25 cellular contexts compared by ENCODE assay signal in the genomic region with DNA sequence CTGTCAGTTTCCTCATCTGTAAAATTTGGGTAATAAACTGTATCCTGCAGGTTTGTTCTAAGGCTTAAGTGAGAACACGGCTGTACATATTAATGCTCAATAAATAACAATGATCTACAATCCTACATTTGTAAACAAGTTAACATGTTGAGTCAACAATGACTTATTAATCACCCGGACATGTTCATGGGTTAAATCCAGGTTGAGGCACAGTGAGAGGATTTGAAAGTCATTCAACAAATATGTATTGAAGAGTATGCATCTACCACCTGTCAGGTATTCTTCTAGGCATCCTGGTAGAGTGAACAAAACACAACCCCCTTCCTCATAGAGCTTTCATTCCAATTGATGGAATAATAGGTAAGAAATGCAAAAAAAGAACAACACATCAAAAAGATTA.
"Had no signal": no experiment of that assay in that cellular context is flagged by ENCODE, and none has a peak within 500 bp of the region (broad histone marks: within the 10 kb centered on the region; RNA-seq: fewer than 3 reads in every experiment).

No MANE protein-coding gene starts in this region.

- H3K36me3 Mint-ChIP-seq: mesothelial cell of epicardium; naive B cell; naive thymus-derived CD8-positive, alpha-beta T cell had no signal

- H3K4me2 ChIP-seq: hepatocyte had no signal

- H3K4me3 ChIP-seq: coronary artery, dorsolateral prefrontal cortex, esophagus squamous epithelium, gastroesophageal sphincter, heart left ventricle, hepatocyte, left lung, lower lobe of right lung, mucosa of descending colon had no signal

- H3K9me3 Mint-ChIP-seq: naive thymus-derived CD8-positive, alpha-beta T cell had no signal

- FAIRE-seq: colon, endothelial cell of umbilical vein, frontal cortex, islet of Langerhans, keratinocyte had no signal

- ATAC-seq: gastroesophageal sphincter; heart left ventricle; left cardiac atrium; left lung; left ventricle myocardium superior; lower lobe of right lung; mucosa of descending colon; naive thymus-derived CD8-positive, alpha-beta T cell had no signal

- H3K27me3 ChIP-seq: gastroesophageal sphincter, hepatocyte had no signal

- H3K9me3 ChIP-seq: esophagus squamous epithelium, gastroesophageal sphincter, heart left ventricle, left lung, lower lobe of right lung, mucosa of descending colon had no signal

- H3K4me1 Mint-ChIP-seq: naive B cell; naive thymus-derived CD8-positive, alpha-beta T cell had no signal

- H2AFZ ChIP-seq: hepatocyte had no signal

- H3K27ac ChIP-seq: coronary artery, dorsolateral prefrontal cortex, esophagus squamous epithelium, gastroesophageal sphincter, heart left ventricle, hepatocyte, left lung, lower lobe of right lung had no signal

- H3K4me1 ChIP-seq: esophagus squamous epithelium, gastroesophageal sphincter, heart left ventricle, left lung, lower lobe of right lung had no signal

- H3K27ac Mint-ChIP-seq: mesothelial cell of epicardium; naive B cell; naive thymus-derived CD8-positive, alpha-beta T cell had no signal

- DNase-seq: dermis blood vessel endothelial cell; dorsolateral prefrontal cortex; effector CD4-positive, alpha-beta T cell; effector memory CD4-positive, alpha-beta T cell; esophagus squamous epithelium; foreskin fibroblast; heart left ventricle; hypothalamus; left cardiac atrium; left lung; left ventricle myocardium superior; lower lobe of right lung; mesenchymal stem cell; mucosa of descending colon; naive B cell; naive thymus-derived CD8-positive, alpha-beta T cell had no signal

- H3K36me3 ChIP-seq: esophagus squamous epithelium, gastroesophageal sphincter, heart left ventricle, left lung, lower lobe of right lung had no signal

- H3K79me2 ChIP-seq: hepatocyte had no signal

- H3K4me3 Mint-ChIP-seq: mesothelial cell of epicardium; naive B cell; naive thymus-derived CD8-positive, alpha-beta T cell had no signal
